Comparison of ENCODE assay signal across 2 cellular contexts in the genomic region with DNA sequence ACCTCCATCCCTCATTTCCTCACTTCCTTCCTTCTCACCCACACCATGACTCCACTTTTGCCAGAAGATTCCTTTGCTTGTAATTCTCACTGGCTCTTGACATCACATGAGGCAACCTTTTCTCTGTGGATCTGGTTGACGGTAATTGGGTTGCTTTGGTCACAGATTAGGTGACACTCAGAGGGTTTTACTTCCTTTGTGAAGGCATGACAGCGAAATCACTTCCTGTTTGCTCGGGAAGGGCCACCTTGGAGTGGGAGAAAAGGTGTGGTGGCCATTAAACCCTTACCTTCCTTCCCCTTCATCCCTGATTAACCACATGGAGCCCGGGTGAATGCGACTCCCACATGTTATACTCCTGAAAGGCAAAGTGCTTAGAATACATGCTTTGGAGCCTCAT.
TF ChIP-seq lines count a peak whose summit lies in the region.

No MANE protein-coding gene starts in this region.

TF ChIP-seq in GM23338, 12 proteins besides CTCF, POLR2A, EP300 and RAD21:
- TF ChIP-seq, protein P1, sequence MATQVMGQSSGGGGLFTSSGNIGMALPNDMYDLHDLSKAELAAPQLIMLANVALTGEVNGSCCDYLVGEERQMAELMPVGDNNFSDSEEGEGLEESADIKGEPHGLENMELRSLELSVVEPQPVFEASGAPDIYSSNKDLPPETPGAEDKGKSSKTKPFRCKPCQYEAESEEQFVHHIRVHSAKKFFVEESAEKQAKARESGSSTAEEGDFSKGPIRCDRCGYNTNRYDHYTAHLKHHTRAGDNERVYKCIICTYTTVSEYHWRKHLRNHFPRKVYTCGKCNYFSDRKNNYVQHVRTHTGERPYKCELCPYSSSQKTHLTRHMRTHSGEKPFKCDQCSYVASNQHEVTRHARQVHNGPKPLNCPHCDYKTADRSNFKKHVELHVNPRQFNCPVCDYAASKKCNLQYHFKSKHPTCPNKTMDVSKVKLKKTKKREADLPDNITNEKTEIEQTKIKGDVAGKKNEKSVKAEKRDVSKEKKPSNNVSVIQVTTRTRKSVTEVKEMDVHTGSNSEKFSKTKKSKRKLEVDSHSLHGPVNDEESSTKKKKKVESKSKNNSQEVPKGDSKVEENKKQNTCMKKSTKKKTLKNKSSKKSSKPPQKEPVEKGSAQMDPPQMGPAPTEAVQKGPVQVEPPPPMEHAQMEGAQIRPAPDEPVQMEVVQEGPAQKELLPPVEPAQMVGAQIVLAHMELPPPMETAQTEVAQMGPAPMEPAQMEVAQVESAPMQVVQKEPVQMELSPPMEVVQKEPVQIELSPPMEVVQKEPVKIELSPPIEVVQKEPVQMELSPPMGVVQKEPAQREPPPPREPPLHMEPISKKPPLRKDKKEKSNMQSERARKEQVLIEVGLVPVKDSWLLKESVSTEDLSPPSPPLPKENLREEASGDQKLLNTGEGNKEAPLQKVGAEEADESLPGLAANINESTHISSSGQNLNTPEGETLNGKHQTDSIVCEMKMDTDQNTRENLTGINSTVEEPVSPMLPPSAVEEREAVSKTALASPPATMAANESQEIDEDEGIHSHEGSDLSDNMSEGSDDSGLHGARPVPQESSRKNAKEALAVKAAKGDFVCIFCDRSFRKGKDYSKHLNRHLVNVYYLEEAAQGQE (IDR thresholded peaks at IDR 0.05; ENCODE audit: unreplicated experiment): no peak
- TF ChIP-seq POLR2AphosphoS5 (IDR thresholded peaks at IDR 0.05; ENCODE audit: low read depth) (no peak), EZH2 (IDR thresholded peaks at IDR 0.05; ENCODE audit: low read depth, unreplicated experiment) (no peak)

TF ChIP-seq in H1, 55 proteins besides CTCF, POLR2A, EP300 and RAD21:
- TF ChIP-seq POLR2AphosphoS5 (IDR thresholded peaks at IDR 0.05; ENCODE audit: low read depth, low read length): no peak
- no peak for TF ChIP-seq BRCA1 (IDR thresholded peaks at IDR 0.05; ENCODE audit: low read depth, low read length)
- no peak for TF ChIP-seq CTBP2 (IDR thresholded peaks at IDR 0.05; ENCODE audit: borderline replicate concordance, insufficient read depth, insufficient read length, low read length)
- no peak for TF ChIP-seq KDM4A (IDR thresholded peaks at IDR 0.05; ENCODE audit: low read depth, low read length, severe bottlenecking)
- no peak for TF ChIP-seq BACH1 (IDR thresholded peaks at IDR 0.05; ENCODE audit: low read length)
- no peak for TF ChIP-seq JUND (IDR thresholded peaks at IDR 0.05; ENCODE audit: low read length)
